In the genomic region with DNA sequence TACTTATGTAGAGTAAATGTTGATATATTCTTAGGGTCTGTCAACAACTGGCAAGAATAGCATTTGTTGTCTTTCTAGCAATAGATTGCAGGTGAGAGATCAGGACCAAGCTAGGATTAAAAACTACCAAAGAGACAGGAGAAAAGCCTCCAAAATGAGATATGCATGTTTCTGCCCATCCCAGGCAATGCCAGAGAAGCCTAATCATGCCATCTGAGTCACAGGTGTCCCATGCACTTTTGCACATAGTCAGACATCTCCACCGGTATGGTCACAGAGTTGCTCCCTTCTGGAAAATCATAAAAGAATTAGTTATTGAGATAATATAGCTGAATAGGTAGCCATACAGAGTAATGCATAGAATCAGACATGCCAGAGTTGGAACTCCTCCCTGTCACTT, we compare ENCODE assay signal across 11 cellular contexts. TPM values are rescaled to one million over a fixed set of nuclear protein-coding genes. Genes with fewer than 3 reads are reported as not detected.
DNase-seq lines count a peak whose midpoint lies in the region; TF ChIP-seq lines count a peak whose summit lies in the region.
"Had no signal": no experiment of that assay in that cellular context is flagged by ENCODE, and none has a peak within 500 bp of the region (broad histone marks: within the 10 kb centered on the region; RNA-seq: fewer than 3 reads in every experiment).

No MANE protein-coding gene starts in this region.

- peak overlapping the region; percentile 53 for H3K27ac Mint-ChIP-seq in neural crest cell (ENCODE audit: unreplicated experiment)
- H3K27ac Mint-ChIP-seq in activated T-cell treated with anti-CD3 and anti-CD28 coated beads, Interleukin-2, amount 50 U/mL, for 24 hours, result no peak overlapping the region

- peaks cover 2% of the 10 kb centered on the region for H3K27me3 Mint-ChIP-seq in neural crest cell (ENCODE audit: low read depth)
- peaks cover 14% of the 10 kb centered on the region for H3K27me3 Mint-ChIP-seq in activated T-cell treated with anti-CD3 and anti-CD28 coated beads, Interleukin-2, amount 50 U/mL, for 24 hours

- H3K36me3 ChIP-seq in Peyer's patch, result no peaks in the 10 kb centered on the region
- no peaks in the 10 kb centered on the region for H3K36me3 ChIP-seq in endocrine pancreas (ENCODE audit: control insufficient read depth, insufficient read depth, low read length)
- no peaks in the 10 kb centered on the region for H3K36me3 ChIP-seq in tibial nerve
- H3K36me3 ChIP-seq: HAP-1 had no signal

- no peak for DNase-seq in Peyer's patch
- no peak for DNase-seq in neural crest cell (ENCODE audit: low read depth, low spot score)
- DNase-seq in tibial nerve (ENCODE audit: low spot score in 2 of 2), result no peak
- no peak for DNase-seq in activated T-cell treated with anti-CD3 and anti-CD28 coated beads, Interleukin-2, amount 50 U/mL, for 24 hours
- DNase-seq in putamen (ENCODE audit: low spot score), result no peak
- DNase-seq in iPS-NIHi11 (ENCODE audit: low spot score), result no peak
- DNase-seq: activated T-cell treated with anti-CD3 and anti-CD28 coated beads for 4 hours had no signal

- H3K9me3 ChIP-seq in Peyer's patch (no peaks in the 10 kb centered on the region), endocrine pancreas (ENCODE audit: control insufficient read depth, low read length) (no peaks in the 10 kb centered on the region), tibial nerve (no peaks in the 10 kb centered on the region)
- H3K9me3 ChIP-seq: HAP-1 had no signal

- H3K36me3 Mint-ChIP-seq in neural crest cell (ENCODE audit: low read depth), result no peaks in the 10 kb centered on the region
- H3K36me3 Mint-ChIP-seq in activated T-cell treated with anti-CD3 and anti-CD28 coated beads, Interleukin-2, amount 50 U/mL, for 24 hours (ENCODE audit: low read depth), result no peaks in the 10 kb centered on the region

- no peak overlapping the region for H3K9ac ChIP-seq in endocrine pancreas (ENCODE audit: control insufficient read depth, insufficient read depth, low read length)

- H3K9me3 Mint-ChIP-seq in neural crest cell, result no peaks in the 10 kb centered on the region
- H3K9me3 Mint-ChIP-seq in activated T-cell treated with anti-CD3 and anti-CD28 coated beads, Interleukin-2, amount 50 U/mL, for 24 hours, result no peaks in the 10 kb centered on the region

- H3K27ac ChIP-seq in Peyer's patch, result peak overlapping the region in 3 of 4 donors; percentile 67 to 97 (median 95)
- H3K27ac ChIP-seq in tibial nerve, result peak overlapping the region; percentile 64 to 98 (median 83)

- peaks cover 0 to 49% (median 9%) of the 10 kb centered on the region in 4 donors for H3K4me1 ChIP-seq in Peyer's patch
- H3K4me1 ChIP-seq in endocrine pancreas (ENCODE audit: control insufficient read depth, insufficient read depth, low read length), result peaks cover 50% of the 10 kb centered on the region
- peaks cover under 1 to 65% (median 47%) of the 10 kb centered on the region in 4 donors for H3K4me1 ChIP-seq in tibial nerve
- H3K4me1 ChIP-seq: HAP-1 had no signal

- TF ChIP-seq POLR2A in Peyer's patch (IDR thresholded peaks at IDR 0.05), result no peak
- TF ChIP-seq POLR2A in tibial nerve (IDR thresholded peaks at IDR 0.05), result no peak

- 60 to 74% methylated on average over 1 of the region's 1 CpG for WGBS in tibial nerve, 2 donors

- peaks cover 3% of the 10 kb centered on the region for H3K4me1 Mint-ChIP-seq in neural crest cell
- H3K4me1 Mint-ChIP-seq in activated T-cell treated with anti-CD3 and anti-CD28 coated beads, Interleukin-2, amount 50 U/mL, for 24 hours (ENCODE audit: low read depth), result no peaks in the 10 kb centered on the region

- no peak for TF ChIP-seq EP300 in tibial nerve (IDR thresholded peaks at IDR 0.05)

- no peak overlapping the region for H3K4me3 Mint-ChIP-seq in neural crest cell
- no peak overlapping the region for H3K4me3 Mint-ChIP-seq in activated T-cell treated with anti-CD3 and anti-CD28 coated beads, Interleukin-2, amount 50 U/mL, for 24 hours

- TF ChIP-seq CTCF in Peyer's patch (IDR thresholded peaks at IDR 0.05) (no peak), neural crest cell (conservative IDR thresholded peaks at IDR 0.05) (no peak), tibial nerve (IDR thresholded peaks at IDR 0.05) (no peak)

- H3K4me3 ChIP-seq in Peyer's patch, result peak overlapping the region in 2 of 4 donors; percentile 8 to 26
- peak overlapping the region; percentile 88 for H3K4me3 ChIP-seq in endocrine pancreas (ENCODE audit: control insufficient read depth, insufficient read depth, low read length)
- peak overlapping the region in 2 of 4 donors; percentile 4 to 39 for H3K4me3 ChIP-seq in tibial nerve
- H3K4me3 ChIP-seq: HAP-1, K562 had no signal

- H3K27me3 ChIP-seq in Peyer's patch, result no peaks in the 10 kb centered on the region
- H3K27me3 ChIP-seq in endocrine pancreas (ENCODE audit: control insufficient read depth, insufficient read depth, low read length), result no peaks in the 10 kb centered on the region
- H3K27me3 ChIP-seq in tibial nerve, result no peaks in the 10 kb centered on the region

RNA-seq across cellular contexts. Expression of gene PDK4, which starts 50.6 kb away (rescaled TPM):
- total RNA-seq in Peyer's patch, result 100 to 1,000 TPM; 130 to 664 (median 240) TPM
- total RNA-seq in neural crest cell, result 0.07 TPM in 1 of 2 replicates, not detected in the other
- 100 to 1,000 TPM; 490 to 939 (median 827) TPM for total RNA-seq in tibial nerve

RNA-seq across cellular contexts. Expression of gene ASB4, which starts 59.9 kb away (rescaled TPM):
- 1 to 10 TPM in 1 of 4 donors, not detected in 3; 1.3 TPM for total RNA-seq in Peyer's patch
- total RNA-seq in neural crest cell, result 0.21 TPM in 1 of 2 replicates, not detected in the other
- total RNA-seq in tibial nerve, result not detected
- total RNA-seq: renal cortical epithelial cell had no signal

Comparison
In these comparisons a context has a peak if more than half of its experiments do, and no peak if none do; other contexts are left out.
1. RNA of gene PDK4, which starts 50.6 kb away (total RNA-seq): 490 to 939 TPM in tibial nerve and 130 to 664 TPM in Peyer's patch; 0.07 TPM in neural crest cell; every median in the first group is over 100 times any median in the second.